In genomic region chr10:70035531-70035930, GRCh38 we compare ENCODE assay signal across 20 cellular contexts. TPM values are rescaled to one million over a fixed set of nuclear protein-coding genes. Genes with fewer than 3 reads are reported as not detected.
"Had no signal": no experiment of that assay in that cellular context is flagged by ENCODE, and none has a peak within 500 bp of the region (broad histone marks: within the 10 kb centered on the region; RNA-seq: fewer than 3 reads in every experiment).

No MANE protein-coding gene starts in this region.

- H3K36me3 ChIP-seq: pancreas had no signal

- DNase-seq: effector CD4-positive, alpha-beta T cell; endodermal cell; foreskin melanocyte; kidney; left cardiac atrium; left ventricle myocardium superior; mesendoderm; naive B cell; occipital lobe; right cardiac atrium; stimulated activated CD4-positive, alpha-beta T cell treated with anti-CD3 and anti-CD28 coated beads, Interleukin-2, amount 100 ng/mL, for 48 hours; stimulated activated naive CD4-positive, alpha-beta T cell treated with Interleukin-2 at 50 U/mL for 16 hours; trophoblast cell had no signal

- H3K4me3 ChIP-seq: hepatocyte, pancreas, smooth muscle cell had no signal

- ATAC-seq: left ventricle myocardium superior, pancreas, right cardiac atrium had no signal

- H3K27ac Mint-ChIP-seq: endodermal cell, naive B cell, nephron, progenitor cell of endocrine pancreas had no signal

- H3K27ac ChIP-seq: hepatocyte, pancreas had no signal

- H3K4me3 Mint-ChIP-seq: endodermal cell, naive B cell, nephron had no signal

- H3K4me1 Mint-ChIP-seq: naive B cell had no signal

- H3K27me3 ChIP-seq: pancreas had no signal

- H3K4me1 ChIP-seq: pancreas had no signal

- H3K36me3 Mint-ChIP-seq: naive B cell had no signal

- H3K9me3 ChIP-seq: pancreas had no signal

RNA-seq across cellular contexts. Expression of gene MACROH2A2, which starts 17.1 kb away (rescaled TPM):
- total RNA-seq: endothelial cell of umbilical vein, lung microvascular endothelial cell had no signal
